ENCODE assay signal across 24 cellular contexts in genomic region chr21:28160378-28160777, GRCh38.
A peak's percentile ranks its signal among the peaks of the same experiment; 100 is the strongest.
DNase-seq lines count a peak whose midpoint lies in the region; ATAC-seq and TF ChIP-seq lines count a peak whose summit lies in the region.
"Had no signal": no experiment of that assay in that cellular context is flagged by ENCODE, and none has a peak within 500 bp of the region (broad histone marks: within the 10 kb centered on the region; RNA-seq: fewer than 3 reads in every experiment).

No MANE protein-coding gene starts in this region.

- H3K4me1 Mint-ChIP-seq in endodermal cell: peaks cover 37% of the 10 kb centered on the region
- no peaks in the 10 kb centered on the region for H3K4me1 Mint-ChIP-seq in stimulated activated naive CD8-positive, alpha-beta T cell treated with anti-CD3 and anti-CD28 coated beads, Interleukin-15, amount 100 ng/mL, for 72 hours
- H3K4me1 Mint-ChIP-seq: activated CD4-positive, alpha-beta T cell treated with anti-CD3 and anti-CD28 coated beads, Interleukin-2, amount 10 ng/mL, durations not matched to agents 24 days and 14 days had no signal

- H3K36me3 Mint-ChIP-seq in endodermal cell (ENCODE audit: low read depth): peaks cover 42% of the 10 kb centered on the region

- peak overlapping the region; percentile 63 for H3K4me3 ChIP-seq in endodermal cell (ENCODE audit: low read length)
- no peak overlapping the region for H3K4me3 ChIP-seq in kidney epithelial cell (ENCODE audit: low read depth, low read length)
- H3K4me3 ChIP-seq: ascending aorta, dorsolateral prefrontal cortex, prostate gland, smooth muscle cell had no signal

- peak overlapping the region; percentile 80 for H3K4me3 Mint-ChIP-seq in endodermal cell
- H3K4me3 Mint-ChIP-seq in stimulated activated naive CD8-positive, alpha-beta T cell treated with anti-CD3 and anti-CD28 coated beads, Interleukin-15, amount 100 ng/mL, for 72 hours: no peak overlapping the region
- H3K4me3 Mint-ChIP-seq: activated CD4-positive, alpha-beta T cell treated with anti-CD3 and anti-CD28 coated beads, Interleukin-2, amount 10 ng/mL, durations not matched to agents 24 days and 14 days; T-helper 2 cell treated with Interferon-gamma antibody and Interleukin-4, amounts not matched to agents 5 μg/mL and 100 μg/mL, for 36 hours had no signal

- H3K9ac ChIP-seq in endodermal cell (ENCODE audit: extremely low read depth, low read length, poor library complexity, severe bottlenecking): no peak overlapping the region

- H3K27ac Mint-ChIP-seq in endodermal cell: peak overlapping the region; percentile 48
- H3K27ac Mint-ChIP-seq in stimulated activated naive CD8-positive, alpha-beta T cell treated with anti-CD3 and anti-CD28 coated beads, Interleukin-15, amount 100 ng/mL, for 72 hours: no peak overlapping the region
- H3K27ac Mint-ChIP-seq: activated CD4-positive, alpha-beta T cell treated with anti-CD3 and anti-CD28 coated beads, Interleukin-2, amount 10 ng/mL, durations not matched to agents 24 days and 14 days; T-helper 2 cell treated with Interferon-gamma antibody and Interleukin-4, amounts not matched to agents 5 μg/mL and 100 μg/mL, for 36 hours had no signal

- no peaks in the 10 kb centered on the region for H3K36me3 ChIP-seq in endodermal cell (ENCODE audit: control insufficient read depth, insufficient read depth, low read length)
- no peaks in the 10 kb centered on the region for H3K36me3 ChIP-seq in kidney epithelial cell (ENCODE audit: control insufficient read depth, insufficient read depth, low read length)
- H3K36me3 ChIP-seq: ascending aorta, prostate gland had no signal

- DNase-seq in AG20443 (ENCODE audit: low spot score) (peak; percentile 55), endodermal cell (no peak), kidney epithelial cell (ENCODE audit: low read depth) (peak; percentile 85), sciatic nerve (ENCODE audit: low spot score) (no peak)
- DNase-seq in stimulated activated naive CD8-positive, alpha-beta T cell treated with anti-CD3 and anti-CD28 coated beads, Interleukin-15, amount 100 ng/mL, for 72 hours: no peak
- DNase-seq in activated CD4-positive, alpha-beta T cell treated with anti-CD3 and anti-CD28 coated beads, Interleukin-2, amount 50 U/mL, for 4 hours: no peak
- DNase-seq: activated CD4-positive, alpha-beta T cell treated with anti-CD3 and anti-CD28 coated beads, Interleukin-2, amount 10 ng/mL, durations not matched to agents 24 days and 14 days; activated naive CD4-positive, alpha-beta T cell treated with anti-CD3 and anti-CD28 coated beads, Interleukin-2, amount 50 U/mL, for 16 hours; central memory CD4-positive, alpha-beta T cell; dorsolateral prefrontal cortex; mammary epithelial cell; NCI-H1092; NCI-H187 treated with DMSO at 0.1 percent for 48 hours; NCI-H524 treated with DMSO at 0.1 percent for 48 hours; stimulated activated CD4-positive, alpha-beta T cell treated with anti-CD3 and anti-CD28 coated beads, Interleukin-2, amount 100 ng/mL, for 24 hours; substantia nigra had no signal

- TF ChIP-seq CTCF in endodermal cell (conservative IDR thresholded peaks at IDR 0.05): no peak
- TF ChIP-seq CTCF in kidney epithelial cell (IDR thresholded peaks at IDR 0.05; ENCODE audit: insufficient read depth, low read length, poor library complexity, severe bottlenecking): no peak

- H3K9me3 Mint-ChIP-seq in endodermal cell: peaks cover 22% of the 10 kb centered on the region
- peaks cover 10% of the 10 kb centered on the region in 2 donors for H3K9me3 Mint-ChIP-seq in stimulated activated naive CD8-positive, alpha-beta T cell treated with anti-CD3 and anti-CD28 coated beads, Interleukin-15, amount 100 ng/mL, for 72 hours
- H3K9me3 Mint-ChIP-seq: activated CD4-positive, alpha-beta T cell treated with anti-CD3 and anti-CD28 coated beads, Interleukin-2, amount 10 ng/mL, durations not matched to agents 24 days and 14 days had no signal

- H3K27me3 Mint-ChIP-seq in endodermal cell (ENCODE audit: insufficient read depth): no peaks in the 10 kb centered on the region
- H3K27me3 Mint-ChIP-seq in stimulated activated naive CD8-positive, alpha-beta T cell treated with anti-CD3 and anti-CD28 coated beads, Interleukin-15, amount 100 ng/mL, for 72 hours: no peaks in the 10 kb centered on the region
- H3K27me3 Mint-ChIP-seq: activated CD4-positive, alpha-beta T cell treated with anti-CD3 and anti-CD28 coated beads, Interleukin-2, amount 10 ng/mL, durations not matched to agents 24 days and 14 days had no signal

- no peaks in the 10 kb centered on the region for H3K4me1 ChIP-seq in endodermal cell (ENCODE audit: control insufficient read depth, insufficient read depth, low read length)
- H3K4me1 ChIP-seq: ascending aorta, prostate gland had no signal

- no peak overlapping the region for H3K27ac ChIP-seq in endodermal cell (ENCODE audit: low read depth, low read length)
- H3K27ac ChIP-seq: ascending aorta, dorsolateral prefrontal cortex, prostate gland, RWPE1, VCaP had no signal

- H3K27me3 ChIP-seq in endodermal cell (ENCODE audit: control insufficient read depth, insufficient read depth, low read length, poor library complexity, severe bottlenecking) (no peaks in the 10 kb centered on the region), kidney epithelial cell (ENCODE audit: control insufficient read depth, insufficient read depth, low read length) (no peaks in the 10 kb centered on the region)
- H3K27me3 ChIP-seq: ascending aorta, dorsolateral prefrontal cortex had no signal

- intact Hi-C loops in sciatic nerve (cut with DNase I): no loop called here

- H3K9me3 ChIP-seq in endodermal cell (ENCODE audit: control insufficient read depth, low read length): no peaks in the 10 kb centered on the region
- H3K9me3 ChIP-seq: ascending aorta, prostate gland had no signal

- WGBS in endodermal cell (ENCODE audit: insufficient coverage in 1 of 2, insufficient read length in 1 of 2), 2 experiments: 83% methylated on average over 2 of the region's 3 CpGs; no CpG with 5 or more reads in 1 of the 2 experiments

- ATAC-seq in sciatic nerve (peak; percentile 86), GM18505 (IDR thresholded peaks at IDR 0.05; ENCODE audit: unreplicated experiment) (no peak)
- ATAC-seq in stimulated activated naive CD8-positive, alpha-beta T cell treated with anti-CD3 and anti-CD28 coated beads, Interleukin-15, amount 100 ng/mL, for 72 hours: no peak
- ATAC-seq: SK-N-SH treated with all-trans-retinoic acid at 6 μM for 48 hours had no signal

- TF ChIP-seq POLR2A in GM18505 (IDR thresholded peaks at IDR 0.05; ENCODE audit: borderline replicate concordance, extremely low read depth, insufficient read depth, insufficient read length): no peak

Comparison
In these comparisons a context has a peak if more than half of its experiments do, and no peak if none do; other contexts are left out.
1. DNase-seq: peak in AG20443 (single experiment) and kidney epithelial cell (single experiment); none in endodermal cell (single experiment), sciatic nerve (single experiment), stimulated activated naive CD8-positive, alpha-beta T cell treated with anti-CD3 and anti-CD28 coated beads, Interleukin-15, amount 100 ng/mL, for 72 hours (0 of 2) and activated CD4-positive, alpha-beta T cell treated with anti-CD3 and anti-CD28 coated beads, Interleukin-2, amount 50 U/mL, for 4 hours (0 of 2).